1 cellular context compared by ENCODE assay signal in the genomic region with DNA sequence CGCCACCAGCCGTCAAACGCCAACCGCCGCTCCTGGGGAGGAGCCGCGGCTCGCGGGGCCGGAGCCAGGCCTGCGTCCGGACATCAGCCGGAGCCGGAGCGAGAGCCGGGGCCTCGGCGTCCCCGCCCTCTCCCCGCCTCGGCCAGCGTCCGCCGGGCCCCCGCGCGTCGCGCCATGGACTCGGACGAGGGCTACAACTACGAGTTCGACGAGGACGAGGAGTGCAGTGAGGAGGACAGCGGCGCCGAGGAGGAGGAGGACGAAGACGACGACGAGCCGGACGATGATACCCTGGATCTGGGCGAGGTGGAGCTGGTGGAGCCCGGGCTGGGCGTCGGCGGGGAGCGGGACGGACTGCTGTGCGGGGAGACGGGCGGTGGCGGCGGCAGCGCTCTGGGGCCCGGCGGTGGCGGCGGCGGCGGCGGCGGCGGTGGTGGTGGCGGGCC.
TF ChIP-seq lines count a peak whose summit lies in the region.

No MANE protein-coding gene starts in this region.

TF ChIP-seq in SK-N-SH treated with all-trans-retinoic acid at 6 μM for 48 hours, 23 proteins besides CTCF, POLR2A, EP300 and RAD21 (continued from another document):
- TF ChIP-seq, protein P1, sequence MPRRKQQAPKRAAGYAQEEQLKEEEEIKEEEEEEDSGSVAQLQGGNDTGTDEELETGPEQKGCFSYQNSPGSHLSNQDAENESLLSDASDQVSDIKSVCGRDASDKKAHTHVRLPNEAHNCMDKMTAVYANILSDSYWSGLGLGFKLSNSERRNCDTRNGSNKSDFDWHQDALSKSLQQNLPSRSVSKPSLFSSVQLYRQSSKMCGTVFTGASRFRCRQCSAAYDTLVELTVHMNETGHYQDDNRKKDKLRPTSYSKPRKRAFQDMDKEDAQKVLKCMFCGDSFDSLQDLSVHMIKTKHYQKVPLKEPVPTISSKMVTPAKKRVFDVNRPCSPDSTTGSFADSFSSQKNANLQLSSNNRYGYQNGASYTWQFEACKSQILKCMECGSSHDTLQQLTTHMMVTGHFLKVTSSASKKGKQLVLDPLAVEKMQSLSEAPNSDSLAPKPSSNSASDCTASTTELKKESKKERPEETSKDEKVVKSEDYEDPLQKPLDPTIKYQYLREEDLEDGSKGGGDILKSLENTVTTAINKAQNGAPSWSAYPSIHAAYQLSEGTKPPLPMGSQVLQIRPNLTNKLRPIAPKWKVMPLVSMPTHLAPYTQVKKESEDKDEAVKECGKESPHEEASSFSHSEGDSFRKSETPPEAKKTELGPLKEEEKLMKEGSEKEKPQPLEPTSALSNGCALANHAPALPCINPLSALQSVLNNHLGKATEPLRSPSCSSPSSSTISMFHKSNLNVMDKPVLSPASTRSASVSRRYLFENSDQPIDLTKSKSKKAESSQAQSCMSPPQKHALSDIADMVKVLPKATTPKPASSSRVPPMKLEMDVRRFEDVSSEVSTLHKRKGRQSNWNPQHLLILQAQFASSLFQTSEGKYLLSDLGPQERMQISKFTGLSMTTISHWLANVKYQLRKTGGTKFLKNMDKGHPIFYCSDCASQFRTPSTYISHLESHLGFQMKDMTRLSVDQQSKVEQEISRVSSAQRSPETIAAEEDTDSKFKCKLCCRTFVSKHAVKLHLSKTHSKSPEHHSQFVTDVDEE (CRISPR knock-in tag; IDR thresholded peaks at IDR 0.05), result no peak
- TF ChIP-seq CSDC2 (CRISPR knock-in tag; IDR thresholded peaks at IDR 0.05), result no peak
TF ChIP-seq in SK-N-SH treated with all-trans-retinoic acid at 6 μM for 48 hours: peak in this region for 0.
